In genomic region chr3:136955813-136956212, GRCh38 we compare ENCODE assay signal across 10 cellular contexts. TPM values are rescaled to one million over a fixed set of nuclear protein-coding genes. Genes with fewer than 3 reads are reported as not detected.
DNase-seq lines count a peak whose midpoint lies in the region; ATAC-seq, FAIRE-seq and TF ChIP-seq lines count a peak whose summit lies in the region.
"Had no signal": no experiment of that assay in that cellular context is flagged by ENCODE, and none has a peak within 500 bp of the region (broad histone marks: within the 10 kb centered on the region; RNA-seq: fewer than 3 reads in every experiment).

No MANE protein-coding gene starts in this region.

- H3K9me3 ChIP-seq in liver (ENCODE audit: control insufficient read depth in 4 of 4, low read length in 3 of 4) = no peaks in the 10 kb centered on the region

- H3K36me3 Mint-ChIP-seq in activated CD4-positive, alpha-beta memory T cell treated with anti-CD3 and anti-CD28 coated beads for 36 hours = no peaks in the 10 kb centered on the region

- H3K4me1 Mint-ChIP-seq in activated CD4-positive, alpha-beta memory T cell treated with anti-CD3 and anti-CD28 coated beads for 36 hours (ENCODE audit: low read depth) = peaks cover 10% of the 10 kb centered on the region

- peak overlapping the region; percentile 61 for H3K27ac ChIP-seq in ACC112 (ENCODE audit: low read depth, low read length)
- no peak overlapping the region for H3K27ac ChIP-seq in liver (ENCODE audit: low read depth in 1 of 2, low read length in 2 of 2)

- H2AFZ ChIP-seq in ACC112 (ENCODE audit: low read length, unreplicated experiment) = no peak overlapping the region

- intact Hi-C loops in activated CD4-positive, alpha-beta memory T cell treated with anti-CD3 and anti-CD28 coated beads for 36 hours (cut with micrococcal nuclease) = no loop called here

- H3K27ac Mint-ChIP-seq in activated CD4-positive, alpha-beta memory T cell treated with anti-CD3 and anti-CD28 coated beads for 36 hours = no peak overlapping the region

- H3K27me3 ChIP-seq in ACC112 (ENCODE audit: insufficient read depth, low read length) (no peaks in the 10 kb centered on the region), liver (ENCODE audit: control insufficient read depth in 4 of 4, insufficient read depth in 4 of 4, low read length in 3 of 4) (no peaks in the 10 kb centered on the region)

- H3K4me3 ChIP-seq in ACC112 (ENCODE audit: low read depth, low read length) = peak overlapping the region; percentile 30; the same call in 1 of the 2 replicates
- H3K4me3 ChIP-seq in cardiac fibroblast (replicated peaks in 1 of 2; ENCODE audit: low read depth in 2 of 2, low read length in 2 of 2) = no peak overlapping the region
- H3K4me3 ChIP-seq in liver (ENCODE audit: low read depth in 1 of 3, low read length in 3 of 3) = no peak overlapping the region

- H3K36me3 ChIP-seq in ACC112 (ENCODE audit: insufficient read depth, low read length) (0 out of 2 replicates have a peak, but pooled peaks cover 6% of the 10 kb centered on the region), liver (ENCODE audit: control insufficient read depth in 4 of 4, insufficient read depth in 3 of 4, low read depth in 1 of 4, low read length in 3 of 4) (no peaks in the 10 kb centered on the region)

- CTCF ChIA-PET in activated CD4-positive, alpha-beta memory T cell treated with anti-CD3 and anti-CD28 coated beads for 36 hours (lab: Charles Lee) = interaction anchor here (0.6 to 1.1 kb wide), 2 partner anchors 58 to 127 kb away, joined by 3 to 4 read pairs; no protein-coding TSS in a partner anchor

- no peak overlapping the region for H3K4me3 Mint-ChIP-seq in activated CD4-positive, alpha-beta memory T cell treated with anti-CD3 and anti-CD28 coated beads for 36 hours

- H3K4me1 ChIP-seq in ACC112 (ENCODE audit: control insufficient read depth, insufficient read depth, low read length, unreplicated experiment) (peaks cover 56% of the 10 kb centered on the region), liver (ENCODE audit: control insufficient read depth in 4 of 4, insufficient read depth in 4 of 4, low read length in 3 of 4) (peaks cover 0 to 15% (median 5%) of the 10 kb centered on the region in 4 donors)

- H3K79me2 ChIP-seq in ACC112 (ENCODE audit: control insufficient read depth, insufficient read depth, low read length, unreplicated experiment) = no peaks in the 10 kb centered on the region

- no peak for TF ChIP-seq RAD21 in liver (IDR thresholded peaks at IDR 0.05)

- TF ChIP-seq CTCF in cardiac fibroblast (IDR thresholded peaks at IDR 0.05; ENCODE audit: low read depth, low read length) (no peak), liver (IDR thresholded peaks at IDR 0.05; ENCODE audit: low read depth, low read length, missing input control) (no peak), GM10266 (IDR thresholded peaks at IDR 0.05; ENCODE audit: control insufficient read depth, insufficient read depth, low read depth, missing control alignments) (no peak)

- no peaks in the 10 kb centered on the region for H3K27me3 Mint-ChIP-seq in activated CD4-positive, alpha-beta memory T cell treated with anti-CD3 and anti-CD28 coated beads for 36 hours

- POLR2A ChIA-PET in activated CD4-positive, alpha-beta memory T cell treated with anti-CD3 and anti-CD28 coated beads for 36 hours (lab: Charles Lee) = no interaction called here

- WGBS in liver = 62% methylated on average over 2 of the region's 2 CpGs

- no peak for ATAC-seq in HG02938 (IDR thresholded peaks at IDR 0.05; ENCODE audit: unreplicated experiment)

- DNase-seq in HTR-8/SVneo (ENCODE audit: insufficient read length, low spot score) (peak; percentile 35), cardiac fibroblast (ENCODE audit: low read depth in 2 of 2) (peak; percentile 76 to 88), GM10266 (ENCODE audit: extremely low spot score) (no peak), NCI-H2196 (lab: John Stamatoyannopoulos, UW; ENCODE audit: unreplicated experiment) (no peak)
- DNase-seq in activated CD4-positive, alpha-beta memory T cell treated with anti-CD3 and anti-CD28 coated beads for 36 hours = no peak
- DNase-seq: cerebellar nuclear complex had no signal

- peak; percentile 60 for FAIRE-seq in HTR-8/SVneo (lab: Jason Lieb, UNC)
- FAIRE-seq: GM12891 had no signal

- no peaks in the 10 kb centered on the region for H3K9me3 Mint-ChIP-seq in activated CD4-positive, alpha-beta memory T cell treated with anti-CD3 and anti-CD28 coated beads for 36 hours

- H3K9ac ChIP-seq in liver (ENCODE audit: low read depth in 1 of 2, low read length in 2 of 2) = no peak overlapping the region

TF ChIP-seq in liver, 16 proteins besides CTCF, POLR2A, EP300 and RAD21:
- TF ChIP-seq FOXA1 (IDR thresholded peaks at IDR 0.05) (no peak), JUND (IDR thresholded peaks at IDR 0.05) (peak in 1 of 2 donors; percentile 49), FOXA2 (IDR thresholded peaks at IDR 0.05) (no peak), MAX (IDR thresholded peaks at IDR 0.05) (no peak), RXRA (IDR thresholded peaks at IDR 0.05) (peak in 1 of 2 donors; percentile 18), HNF4A (conservative IDR thresholded peaks at IDR 0.05) (peak; percentile 81 to 83)
TF ChIP-seq in liver: peak in this region for 3.

RNA-seq across cellular contexts. Expression of gene IL20RB, which starts 2.0 kb away (rescaled TPM):
- total RNA-seq in liver = 1 to 10 TPM in 1 of 2 donors, under 1 TPM in 1; 0.14 to 1.3 TPM
- polyA plus RNA-seq in liver = under 1 TPM; 0.14 to 0.53 TPM
- total RNA-seq in activated CD4-positive, alpha-beta memory T cell treated with anti-CD3 and anti-CD28 coated beads for 36 hours = under 1 TPM; 0.80 to 0.97 TPM

Comparison
In these comparisons a context has a peak if more than half of its experiments do, and no peak if none do; other contexts are left out.
1. DNase-seq: peak in HTR-8/SVneo (single experiment) and cardiac fibroblast (2 of 2); none in GM10266 (single experiment), activated CD4-positive, alpha-beta memory T cell treated with anti-CD3 and anti-CD28 coated beads for 36 hours (single experiment) and NCI-H2196 (single experiment).